2 cellular contexts compared by ENCODE assay signal in the genomic region with DNA sequence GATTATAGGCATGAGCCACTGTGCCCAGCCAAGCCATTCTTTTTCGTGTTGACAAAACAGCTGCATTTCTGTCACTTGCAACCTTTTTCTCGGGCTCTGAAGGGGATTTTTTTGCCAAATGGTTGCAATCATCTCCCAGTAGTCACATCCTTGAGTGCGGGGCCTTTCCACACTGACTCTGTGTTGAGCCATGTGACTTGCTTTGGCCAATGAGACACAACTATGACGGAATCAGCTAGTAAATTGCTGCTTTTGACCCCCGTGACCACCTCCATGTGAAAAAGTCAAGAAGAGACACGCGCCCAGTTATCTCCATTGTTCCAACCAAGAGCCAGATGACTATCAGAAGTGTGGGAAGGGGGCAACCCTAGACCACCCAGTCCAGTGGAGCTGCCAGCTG.
A peak's percentile ranks its signal among the peaks of the same experiment; 100 is the strongest.
TF ChIP-seq lines count a peak whose summit lies in the region.

No MANE protein-coding gene starts in this region.

TF ChIP-seq in WTC11, 78 proteins besides CTCF, POLR2A, EP300 and RAD21:
- TF ChIP-seq, protein P1, sequence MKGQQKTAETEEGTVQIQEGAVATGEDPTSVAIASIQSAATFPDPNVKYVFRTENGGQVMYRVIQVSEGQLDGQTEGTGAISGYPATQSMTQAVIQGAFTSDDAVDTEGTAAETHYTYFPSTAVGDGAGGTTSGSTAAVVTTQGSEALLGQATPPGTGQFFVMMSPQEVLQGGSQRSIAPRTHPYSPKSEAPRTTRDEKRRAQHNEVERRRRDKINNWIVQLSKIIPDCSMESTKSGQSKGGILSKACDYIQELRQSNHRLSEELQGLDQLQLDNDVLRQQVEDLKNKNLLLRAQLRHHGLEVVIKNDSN (CRISPR knock-in tag; IDR thresholded peaks at IDR 0.05): peak; percentile 69
- TF ChIP-seq SP1 (CRISPR knock-in tag; conservative IDR thresholded peaks at IDR 0.05) (no peak), CREM (CRISPR knock-in tag; IDR thresholded peaks at IDR 0.05) (no peak)
- TF ChIP-seq, protein P2, sequence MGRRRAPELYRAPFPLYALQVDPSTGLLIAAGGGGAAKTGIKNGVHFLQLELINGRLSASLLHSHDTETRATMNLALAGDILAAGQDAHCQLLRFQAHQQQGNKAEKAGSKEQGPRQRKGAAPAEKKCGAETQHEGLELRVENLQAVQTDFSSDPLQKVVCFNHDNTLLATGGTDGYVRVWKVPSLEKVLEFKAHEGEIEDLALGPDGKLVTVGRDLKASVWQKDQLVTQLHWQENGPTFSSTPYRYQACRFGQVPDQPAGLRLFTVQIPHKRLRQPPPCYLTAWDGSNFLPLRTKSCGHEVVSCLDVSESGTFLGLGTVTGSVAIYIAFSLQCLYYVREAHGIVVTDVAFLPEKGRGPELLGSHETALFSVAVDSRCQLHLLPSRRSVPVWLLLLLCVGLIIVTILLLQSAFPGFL (CRISPR knock-in tag; IDR thresholded peaks at IDR 0.05; ENCODE audit: borderline replicate concordance): no peak
- TF ChIP-seq, protein P3, sequence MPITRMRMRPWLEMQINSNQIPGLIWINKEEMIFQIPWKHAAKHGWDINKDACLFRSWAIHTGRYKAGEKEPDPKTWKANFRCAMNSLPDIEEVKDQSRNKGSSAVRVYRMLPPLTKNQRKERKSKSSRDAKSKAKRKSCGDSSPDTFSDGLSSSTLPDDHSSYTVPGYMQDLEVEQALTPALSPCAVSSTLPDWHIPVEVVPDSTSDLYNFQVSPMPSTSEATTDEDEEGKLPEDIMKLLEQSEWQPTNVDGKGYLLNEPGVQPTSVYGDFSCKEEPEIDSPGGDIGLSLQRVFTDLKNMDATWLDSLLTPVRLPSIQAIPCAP (CRISPR knock-in tag; IDR thresholded peaks at IDR 0.05): no peak
- TF ChIP-seq, protein P4, sequence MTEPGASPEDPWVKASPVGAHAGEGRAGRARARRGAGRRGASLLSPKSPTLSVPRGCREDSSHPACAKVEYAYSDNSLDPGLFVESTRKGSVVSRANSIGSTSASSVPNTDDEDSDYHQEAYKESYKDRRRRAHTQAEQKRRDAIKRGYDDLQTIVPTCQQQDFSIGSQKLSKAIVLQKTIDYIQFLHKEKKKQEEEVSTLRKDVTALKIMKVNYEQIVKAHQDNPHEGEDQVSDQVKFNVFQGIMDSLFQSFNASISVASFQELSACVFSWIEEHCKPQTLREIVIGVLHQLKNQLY (CRISPR knock-in tag; IDR thresholded peaks at IDR 0.05): no peak
- TF ChIP-seq, protein P5, sequence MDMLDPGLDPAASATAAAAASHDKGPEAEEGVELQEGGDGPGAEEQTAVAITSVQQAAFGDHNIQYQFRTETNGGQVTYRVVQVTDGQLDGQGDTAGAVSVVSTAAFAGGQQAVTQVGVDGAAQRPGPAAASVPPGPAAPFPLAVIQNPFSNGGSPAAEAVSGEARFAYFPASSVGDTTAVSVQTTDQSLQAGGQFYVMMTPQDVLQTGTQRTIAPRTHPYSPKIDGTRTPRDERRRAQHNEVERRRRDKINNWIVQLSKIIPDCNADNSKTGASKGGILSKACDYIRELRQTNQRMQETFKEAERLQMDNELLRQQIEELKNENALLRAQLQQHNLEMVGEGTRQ (CRISPR knock-in tag; IDR thresholded peaks at IDR 0.05): peak; percentile 78

TF ChIP-seq in H1, 55 proteins besides CTCF, POLR2A, EP300 and RAD21:
- TF ChIP-seq, protein P6, sequence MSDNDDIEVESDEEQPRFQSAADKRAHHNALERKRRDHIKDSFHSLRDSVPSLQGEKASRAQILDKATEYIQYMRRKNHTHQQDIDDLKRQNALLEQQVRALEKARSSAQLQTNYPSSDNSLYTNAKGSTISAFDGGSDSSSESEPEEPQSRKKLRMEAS (IDR thresholded peaks at IDR 0.05): no peak
- TF ChIP-seq NRF1 (IDR thresholded peaks at IDR 0.05; ENCODE audit: low read depth, low read length): no peak
- TF ChIP-seq EGR1 (IDR thresholded peaks at IDR 0.05; ENCODE audit: borderline replicate concordance, low read depth, low read length): no peak
- TF ChIP-seq YY1 (IDR thresholded peaks at IDR 0.05; ENCODE audit: low read depth, low read length): no peak
- no peak for TF ChIP-seq BRCA1 (IDR thresholded peaks at IDR 0.05; ENCODE audit: low read depth, low read length)
- TF ChIP-seq, protein P5 (IDR thresholded peaks at IDR 0.05; ENCODE audit: low read length): peak; percentile 28; the same call in 1 of the 2 replicates
TF ChIP-seq in H1: peak in this region for 1.
